ENCODE assay signal across 1 cellular context in genomic region chr4:184782731-184783472, GRCh38.
TF ChIP-seq lines count a peak whose summit lies in the region.

No MANE protein-coding gene starts in this region.

TF ChIP-seq in GM23338, 12 proteins besides CTCF, POLR2A, EP300 and RAD21 (continued from another document):
- no peak for TF ChIP-seq ZNF462 (CRISPR knock-in tag; IDR thresholded peaks at IDR 0.05)
- no peak for TF ChIP-seq JUNB (IDR thresholded peaks at IDR 0.05; ENCODE audit: unreplicated experiment)
- no peak for TF ChIP-seq CREB1 (CRISPR knock-in tag; IDR thresholded peaks at IDR 0.05; ENCODE audit: low read depth)
- no peak for TF ChIP-seq POLR2AphosphoS5 (IDR thresholded peaks at IDR 0.05; ENCODE audit: low read depth)
- no peak for TF ChIP-seq EZH2 (IDR thresholded peaks at IDR 0.05; ENCODE audit: low read depth, unreplicated experiment)
- TF ChIP-seq ETS1 (IDR thresholded peaks at IDR 0.05) = no peak
- TF ChIP-seq NANOG (IDR thresholded peaks at IDR 0.05; ENCODE audit: borderline replicate concordance) = no peak
- TF ChIP-seq REST (IDR thresholded peaks at IDR 0.05; ENCODE audit: unreplicated experiment) = no peak
- TF ChIP-seq ZNF114 (CRISPR knock-in tag; IDR thresholded peaks at IDR 0.05) = no peak
- no peak for TF ChIP-seq EZH2phosphoT487 (IDR thresholded peaks at IDR 0.05; ENCODE audit: unreplicated experiment)
- no peak for TF ChIP-seq ZNF331 (CRISPR knock-in tag; IDR thresholded peaks at IDR 0.05; ENCODE audit: low read depth)
